1 cellular context compared by ENCODE assay signal in genomic region chr10:22003111-22003963, GRCh38.
TF ChIP-seq lines count a peak whose summit lies in the region.

Gene DNAJC1, minus strand, starts transcription at chr10:22003730. Its CDS starts 296 bp downstream, at chr10:22003434.

TF ChIP-seq in K562, 482 proteins besides CTCF, POLR2A, EP300 and RAD21 (continued from another document and continues in another):
- TF ChIP-seq, protein P1, sequence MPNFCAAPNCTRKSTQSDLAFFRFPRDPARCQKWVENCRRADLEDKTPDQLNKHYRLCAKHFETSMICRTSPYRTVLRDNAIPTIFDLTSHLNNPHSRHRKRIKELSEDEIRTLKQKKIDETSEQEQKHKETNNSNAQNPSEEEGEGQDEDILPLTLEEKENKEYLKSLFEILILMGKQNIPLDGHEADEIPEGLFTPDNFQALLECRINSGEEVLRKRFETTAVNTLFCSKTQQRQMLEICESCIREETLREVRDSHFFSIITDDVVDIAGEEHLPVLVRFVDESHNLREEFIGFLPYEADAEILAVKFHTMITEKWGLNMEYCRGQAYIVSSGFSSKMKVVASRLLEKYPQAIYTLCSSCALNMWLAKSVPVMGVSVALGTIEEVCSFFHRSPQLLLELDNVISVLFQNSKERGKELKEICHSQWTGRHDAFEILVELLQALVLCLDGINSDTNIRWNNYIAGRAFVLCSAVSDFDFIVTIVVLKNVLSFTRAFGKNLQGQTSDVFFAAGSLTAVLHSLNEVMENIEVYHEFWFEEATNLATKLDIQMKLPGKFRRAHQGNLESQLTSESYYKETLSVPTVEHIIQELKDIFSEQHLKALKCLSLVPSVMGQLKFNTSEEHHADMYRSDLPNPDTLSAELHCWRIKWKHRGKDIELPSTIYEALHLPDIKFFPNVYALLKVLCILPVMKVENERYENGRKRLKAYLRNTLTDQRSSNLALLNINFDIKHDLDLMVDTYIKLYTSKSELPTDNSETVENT (CRISPR knock-in tag; IDR thresholded peaks at IDR 0.05): peak; percentile 11; the same call in 1 of the 2 replicates
- peak in 1 of 2 experiments; percentile 58; a peak in 1 of 4 replicates for TF ChIP-seq CSDE1 (IDR thresholded peaks at IDR 0.05)
- TF ChIP-seq SAP30 (IDR thresholded peaks at IDR 0.05; ENCODE audit: borderline replicate concordance, insufficient read depth, low read depth, low read length, poor library complexity, severe bottlenecking): peak; percentile 81
- TF ChIP-seq, protein P2, sequence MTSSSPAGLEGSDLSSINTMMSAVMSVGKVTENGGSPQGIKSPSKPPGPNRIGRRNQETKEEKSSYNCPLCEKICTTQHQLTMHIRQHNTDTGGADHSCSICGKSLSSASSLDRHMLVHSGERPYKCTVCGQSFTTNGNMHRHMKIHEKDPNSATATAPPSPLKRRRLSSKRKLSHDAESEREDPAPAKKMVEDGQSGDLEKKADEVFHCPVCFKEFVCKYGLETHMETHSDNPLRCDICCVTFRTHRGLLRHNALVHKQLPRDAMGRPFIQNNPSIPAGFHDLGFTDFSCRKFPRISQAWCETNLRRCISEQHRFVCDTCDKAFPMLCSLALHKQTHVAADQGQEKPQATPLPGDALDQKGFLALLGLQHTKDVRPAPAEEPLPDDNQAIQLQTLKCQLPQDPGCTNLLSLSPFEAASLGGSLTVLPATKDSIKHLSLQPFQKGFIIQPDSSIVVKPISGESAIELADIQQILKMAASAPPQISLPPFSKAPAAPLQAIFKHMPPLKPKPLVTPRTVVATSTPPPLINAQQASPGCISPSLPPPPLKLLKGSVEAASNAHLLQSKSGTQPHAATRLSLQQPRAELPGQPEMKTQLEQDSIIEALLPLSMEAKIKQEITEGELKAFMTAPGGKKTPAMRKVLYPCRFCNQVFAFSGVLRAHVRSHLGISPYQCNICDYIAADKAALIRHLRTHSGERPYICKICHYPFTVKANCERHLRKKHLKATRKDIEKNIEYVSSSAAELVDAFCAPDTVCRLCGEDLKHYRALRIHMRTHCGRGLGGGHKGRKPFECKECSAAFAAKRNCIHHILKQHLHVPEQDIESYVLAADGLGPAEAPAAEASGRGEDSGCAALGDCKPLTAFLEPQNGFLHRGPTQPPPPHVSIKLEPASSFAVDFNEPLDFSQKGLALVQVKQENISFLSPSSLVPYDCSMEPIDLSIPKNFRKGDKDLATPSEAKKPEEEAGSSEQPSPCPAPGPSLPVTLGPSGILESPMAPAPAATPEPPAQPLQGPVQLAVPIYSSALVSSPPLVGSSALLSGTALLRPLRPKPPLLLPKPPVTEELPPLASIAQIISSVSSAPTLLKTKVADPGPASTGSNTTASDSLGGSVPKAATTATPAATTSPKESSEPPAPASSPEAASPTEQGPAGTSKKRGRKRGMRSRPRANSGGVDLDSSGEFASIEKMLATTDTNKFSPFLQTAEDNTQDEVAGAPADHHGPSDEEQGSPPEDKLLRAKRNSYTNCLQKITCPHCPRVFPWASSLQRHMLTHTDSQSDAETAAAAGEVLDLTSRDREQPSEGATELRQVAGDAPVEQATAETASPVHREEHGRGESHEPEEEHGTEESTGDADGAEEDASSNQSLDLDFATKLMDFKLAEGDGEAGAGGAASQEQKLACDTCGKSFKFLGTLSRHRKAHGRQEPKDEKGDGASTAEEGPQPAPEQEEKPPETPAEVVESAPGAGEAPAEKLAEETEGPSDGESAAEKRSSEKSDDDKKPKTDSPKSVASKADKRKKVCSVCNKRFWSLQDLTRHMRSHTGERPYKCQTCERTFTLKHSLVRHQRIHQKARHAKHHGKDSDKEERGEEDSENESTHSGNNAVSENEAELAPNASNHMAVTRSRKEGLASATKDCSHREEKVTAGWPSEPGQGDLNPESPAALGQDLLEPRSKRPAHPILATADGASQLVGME (CRISPR knock-in tag; IDR thresholded peaks at IDR 0.05): no peak
- TF ChIP-seq ZNF449 (CRISPR knock-in tag; IDR thresholded peaks at IDR 0.05): no peak
- TF ChIP-seq ZNF143 (CRISPR knock-in tag; IDR thresholded peaks at IDR 0.05): no peak
- peak; percentile 83 to 85 for TF ChIP-seq NRF1 (conservative IDR thresholded peaks at IDR 0.05 in 1 of 2, IDR thresholded peaks at IDR 0.05 in 1 of 2)
- no peak for TF ChIP-seq ZFP36 (IDR thresholded peaks at IDR 0.05; ENCODE audit: low read depth, low read length, partially characterized antibody)
- TF ChIP-seq, protein P3, sequence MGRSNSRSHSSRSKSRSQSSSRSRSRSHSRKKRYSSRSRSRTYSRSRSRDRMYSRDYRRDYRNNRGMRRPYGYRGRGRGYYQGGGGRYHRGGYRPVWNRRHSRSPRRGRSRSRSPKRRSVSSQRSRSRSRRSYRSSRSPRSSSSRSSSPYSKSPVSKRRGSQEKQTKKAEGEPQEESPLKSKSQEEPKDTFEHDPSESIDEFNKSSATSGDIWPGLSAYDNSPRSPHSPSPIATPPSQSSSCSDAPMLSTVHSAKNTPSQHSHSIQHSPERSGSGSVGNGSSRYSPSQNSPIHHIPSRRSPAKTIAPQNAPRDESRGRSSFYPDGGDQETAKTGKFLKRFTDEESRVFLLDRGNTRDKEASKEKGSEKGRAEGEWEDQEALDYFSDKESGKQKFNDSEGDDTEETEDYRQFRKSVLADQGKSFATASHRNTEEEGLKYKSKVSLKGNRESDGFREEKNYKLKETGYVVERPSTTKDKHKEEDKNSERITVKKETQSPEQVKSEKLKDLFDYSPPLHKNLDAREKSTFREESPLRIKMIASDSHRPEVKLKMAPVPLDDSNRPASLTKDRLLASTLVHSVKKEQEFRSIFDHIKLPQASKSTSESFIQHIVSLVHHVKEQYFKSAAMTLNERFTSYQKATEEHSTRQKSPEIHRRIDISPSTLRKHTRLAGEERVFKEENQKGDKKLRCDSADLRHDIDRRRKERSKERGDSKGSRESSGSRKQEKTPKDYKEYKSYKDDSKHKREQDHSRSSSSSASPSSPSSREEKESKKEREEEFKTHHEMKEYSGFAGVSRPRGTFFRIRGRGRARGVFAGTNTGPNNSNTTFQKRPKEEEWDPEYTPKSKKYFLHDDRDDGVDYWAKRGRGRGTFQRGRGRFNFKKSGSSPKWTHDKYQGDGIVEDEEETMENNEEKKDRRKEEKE (IDR thresholded peaks at IDR 0.05; ENCODE audit: borderline replicate concordance in 1 of 2, control insufficient read depth in 1 of 2, low read depth in 2 of 2, low read length in 1 of 2): no peak
- 0 out of 2 replicates have a peak, but pooled peaks have one; percentile 24 for TF ChIP-seq ZNF584 (CRISPR knock-in tag; IDR thresholded peaks at IDR 0.05; ENCODE audit: low read depth)
- no peak for TF ChIP-seq ELF4 (CRISPR knock-in tag; IDR thresholded peaks at IDR 0.05)
- no peak for TF ChIP-seq KAT2B (IDR thresholded peaks at IDR 0.05; ENCODE audit: low read depth, low read length)
- no peak for TF ChIP-seq ZNF766 (CRISPR knock-in tag; conservative IDR thresholded peaks at IDR 0.05)
- no peak for TF ChIP-seq E2F4 (CRISPR knock-in tag; IDR thresholded peaks at IDR 0.05; ENCODE audit: low read depth)
- TF ChIP-seq ZFPM2 (CRISPR knock-in tag; IDR thresholded peaks at IDR 0.05): no peak
- peak; percentile 67 for TF ChIP-seq ARID4B (CRISPR knock-in tag; IDR thresholded peaks at IDR 0.05)
- no peak for TF ChIP-seq ZBTB26 (CRISPR knock-in tag; IDR thresholded peaks at IDR 0.05)
- TF ChIP-seq CEBPG (CRISPR knock-in tag; IDR thresholded peaks at IDR 0.05): no peak; the same call in 1 of the 2 replicates
- no peak for TF ChIP-seq CEBPG (tag; conservative IDR thresholded peaks at IDR 0.05 in 1 of 2, IDR thresholded peaks at IDR 0.05 in 1 of 2)
- TF ChIP-seq, protein P4, sequence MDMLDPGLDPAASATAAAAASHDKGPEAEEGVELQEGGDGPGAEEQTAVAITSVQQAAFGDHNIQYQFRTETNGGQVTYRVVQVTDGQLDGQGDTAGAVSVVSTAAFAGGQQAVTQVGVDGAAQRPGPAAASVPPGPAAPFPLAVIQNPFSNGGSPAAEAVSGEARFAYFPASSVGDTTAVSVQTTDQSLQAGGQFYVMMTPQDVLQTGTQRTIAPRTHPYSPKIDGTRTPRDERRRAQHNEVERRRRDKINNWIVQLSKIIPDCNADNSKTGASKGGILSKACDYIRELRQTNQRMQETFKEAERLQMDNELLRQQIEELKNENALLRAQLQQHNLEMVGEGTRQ (CRISPR knock-in tag; IDR thresholded peaks at IDR 0.05): no peak
- TF ChIP-seq BRD4 (IDR thresholded peaks at IDR 0.05): no peak
- peak; percentile 43; the same call in 1 of the 2 replicates for TF ChIP-seq RNF2 (IDR thresholded peaks at IDR 0.05)
- TF ChIP-seq, protein P5, sequence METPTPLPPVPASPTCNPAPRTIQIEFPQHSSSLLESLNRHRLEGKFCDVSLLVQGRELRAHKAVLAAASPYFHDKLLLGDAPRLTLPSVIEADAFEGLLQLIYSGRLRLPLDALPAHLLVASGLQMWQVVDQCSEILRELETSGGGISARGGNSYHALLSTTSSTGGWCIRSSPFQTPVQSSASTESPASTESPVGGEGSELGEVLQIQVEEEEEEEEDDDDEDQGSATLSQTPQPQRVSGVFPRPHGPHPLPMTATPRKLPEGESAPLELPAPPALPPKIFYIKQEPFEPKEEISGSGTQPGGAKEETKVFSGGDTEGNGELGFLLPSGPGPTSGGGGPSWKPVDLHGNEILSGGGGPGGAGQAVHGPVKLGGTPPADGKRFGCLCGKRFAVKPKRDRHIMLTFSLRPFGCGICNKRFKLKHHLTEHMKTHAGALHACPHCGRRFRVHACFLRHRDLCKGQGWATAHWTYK (CRISPR knock-in tag; IDR thresholded peaks at IDR 0.05): 0 out of 2 replicates have a peak, but pooled peaks have one; percentile 35
- TF ChIP-seq DIDO1 (tag; IDR thresholded peaks at IDR 0.05; ENCODE audit: low read depth): no peak
- TF ChIP-seq KAT8 (IDR thresholded peaks at IDR 0.05; ENCODE audit: low read depth): no peak
- no peak for TF ChIP-seq SAFB2 (IDR thresholded peaks at IDR 0.05; ENCODE audit: borderline replicate concordance, low read depth, low read length, severe bottlenecking)
- no peak for TF ChIP-seq HSF4 (CRISPR knock-in tag; IDR thresholded peaks at IDR 0.05; ENCODE audit: borderline replicate concordance)
- TF ChIP-seq ZNF778 (CRISPR knock-in tag; IDR thresholded peaks at IDR 0.05): no peak
- peak; percentile 67 for TF ChIP-seq MEIS2 (IDR thresholded peaks at IDR 0.05; ENCODE audit: partially characterized antibody)
- no peak for TF ChIP-seq ZNF76 (CRISPR knock-in tag; IDR thresholded peaks at IDR 0.05; ENCODE audit: borderline replicate concordance)
- 0 out of 2 replicates have a peak, but pooled peaks have one; percentile 49 for TF ChIP-seq ZBTB1 (CRISPR knock-in tag; IDR thresholded peaks at IDR 0.05; ENCODE audit: borderline replicate concordance, low read depth)
- TF ChIP-seq ZNF444 (CRISPR knock-in tag; IDR thresholded peaks at IDR 0.05): no peak
- TF ChIP-seq THRB (CRISPR knock-in tag; conservative IDR thresholded peaks at IDR 0.05): no peak
